ENCODE assay signal across 8 cellular contexts in the genomic region with DNA sequence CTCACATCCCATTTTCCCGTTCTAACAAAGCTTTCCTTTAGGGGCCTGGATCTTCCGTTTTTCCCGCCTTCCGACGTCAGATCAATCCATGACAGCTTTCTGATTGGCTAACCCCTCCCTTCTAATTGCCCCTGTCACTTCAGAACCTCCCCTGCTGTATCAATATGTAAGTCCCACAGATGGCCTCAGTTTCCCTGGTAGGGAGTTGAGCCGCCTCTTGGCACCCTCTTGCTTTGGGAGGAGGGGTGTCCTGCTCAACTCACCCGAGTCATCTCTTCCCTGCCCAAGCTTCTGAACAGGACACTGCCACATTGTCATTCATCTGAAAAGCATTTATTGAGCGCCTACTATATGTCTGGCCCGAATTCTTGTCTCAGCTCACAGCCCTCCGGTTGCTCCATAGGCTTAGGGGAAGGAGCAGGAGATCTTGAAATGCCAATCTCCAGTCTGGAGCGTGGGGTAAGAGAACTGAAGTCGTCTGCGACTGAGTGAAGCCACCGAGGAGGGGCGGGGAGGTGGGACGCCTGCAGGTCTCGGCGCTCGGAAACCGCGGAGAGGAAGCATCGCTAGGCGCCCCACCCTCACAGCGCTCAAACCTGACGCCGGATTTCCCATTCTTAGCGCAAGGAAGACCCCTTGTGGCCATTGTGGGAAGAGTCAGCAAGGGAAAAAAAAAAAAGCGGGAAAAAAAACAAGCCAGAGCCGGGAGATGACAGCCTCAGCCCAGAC. TPM values are rescaled to one million over a fixed set of nuclear protein-coding genes. Genes with fewer than 3 reads are reported as not detected.
DNase-seq lines count a peak whose midpoint lies in the region; ATAC-seq and TF ChIP-seq lines count a peak whose summit lies in the region.

No MANE protein-coding gene starts in this region.

- H2AFZ ChIP-seq in OCI-LY3 (ENCODE audit: low read depth, low read length), result peak overlapping the region; percentile 81

- no peaks in the 10 kb centered on the region for H3K79me2 ChIP-seq in OCI-LY3 (ENCODE audit: low read length)

- peaks cover 47% of the 10 kb centered on the region for H3K27me3 ChIP-seq in OCI-LY3 (ENCODE audit: low read depth, low read length)
- peaks cover 43 to 46% of the 10 kb centered on the region in 2 donors for H3K27me3 ChIP-seq in mucosa of rectum (ENCODE audit: control insufficient read depth in 2 of 2, insufficient read depth in 2 of 2, low read length in 2 of 2)

- H3K9me3 ChIP-seq in OCI-LY3 (ENCODE audit: insufficient read depth, low read length) (no peaks in the 10 kb centered on the region), mucosa of rectum (ENCODE audit: control insufficient read depth in 2 of 2, low read length in 2 of 2) (no peaks in the 10 kb centered on the region)

- peak; percentile 90 for DNase-seq in GDM1 (lab: John Stamatoyannopoulos, UW)
- peak; percentile 80 for DNase-seq in activated CD8-positive, alpha-beta memory T cell treated with anti-CD3 and anti-CD28 coated beads, Interleukin-2, amount 50 U/mL, for 4 hours
- DNase-seq in epithelial cell of proximal tubule (ENCODE audit: low read depth), result no peak
- DNase-seq in stimulated activated CD8-positive, alpha-beta memory T cell treated with anti-CD3 and anti-CD28 coated beads, Interleukin-4, amount 100 ng/mL, for 4 hours (ENCODE audit: low read depth in 2 of 2, low spot score in 1 of 2), result peak; percentile 48 to 68

- peak; percentile 71 for TF ChIP-seq CTCF in OCI-LY3 (IDR thresholded peaks at IDR 0.05; ENCODE audit: low read depth, low read length)
- TF ChIP-seq CTCF in epithelial cell of proximal tubule (conservative IDR thresholded peaks at IDR 0.05; ENCODE audit: low read depth, low read length), result peak; percentile 75

- H3K9ac ChIP-seq in OCI-LY3 (ENCODE audit: low read length) (peak overlapping the region; percentile 65), mucosa of rectum (ENCODE audit: low read depth in 1 of 2, low read length in 2 of 2) (peak overlapping the region in 1 of 2 donors; percentile 41)

- no peak overlapping the region for H3K27ac ChIP-seq in OCI-LY3 (ENCODE audit: low read length)
- H3K27ac ChIP-seq in mucosa of rectum (ENCODE audit: low read depth in 2 of 2, low read length in 2 of 2), result no peak overlapping the region

- H3K4me2 ChIP-seq in OCI-LY3 (ENCODE audit: low read length), result peak overlapping the region; percentile 99

- H3K4me1 ChIP-seq in OCI-LY3 (ENCODE audit: low read length), result peaks cover 35% of the 10 kb centered on the region
- peaks cover 10 to 22% of the 10 kb centered on the region in 2 donors for H3K4me1 ChIP-seq in mucosa of rectum (ENCODE audit: control insufficient read depth in 2 of 2, insufficient read depth in 2 of 2, low read length in 2 of 2)

- TF ChIP-seq EP300 in Ishikawa (IDR thresholded peaks at IDR 0.05; ENCODE audit: borderline replicate concordance), result no peak

- H3K4me3 ChIP-seq in OCI-LY3 (ENCODE audit: low read length) (peak overlapping the region; percentile 79), epithelial cell of proximal tubule (ENCODE audit: low read depth, low read length) (peak overlapping the region; percentile 48), mucosa of rectum (ENCODE audit: low read length in 2 of 2) (peak overlapping the region; percentile 20 to 62)

- no peaks in the 10 kb centered on the region for H4K20me1 ChIP-seq in OCI-LY3 (ENCODE audit: insufficient read depth, low read length)

- ATAC-seq in GM18868 (IDR thresholded peaks at IDR 0.05; ENCODE audit: unreplicated experiment), result no peak

- H3K36me3 ChIP-seq in OCI-LY3 (replicated peaks; ENCODE audit: low read depth, low read length) (no peaks in the 10 kb centered on the region), mucosa of rectum (ENCODE audit: control insufficient read depth in 2 of 2, insufficient read depth in 2 of 2, low read length in 2 of 2) (no peaks in the 10 kb centered on the region)

- peak; percentile 75 for TF ChIP-seq RAD21 in Ishikawa (IDR thresholded peaks at IDR 0.05; ENCODE audit: low read depth)

TF ChIP-seq in Ishikawa, 13 proteins besides CTCF, POLR2A, EP300 and RAD21:
- TF ChIP-seq EGR1 (IDR thresholded peaks at IDR 0.05) (no peak), TCF12 (IDR thresholded peaks at IDR 0.05; ENCODE audit: low read depth) (peak; percentile 61), CEBPB (IDR thresholded peaks at IDR 0.05) (no peak), TAF1 (IDR thresholded peaks at IDR 0.05; ENCODE audit: low read depth) (peak; percentile 25; the same call in 1 of the 2 replicates), ZBTB7A (IDR thresholded peaks at IDR 0.05; ENCODE audit: low read depth) (peak; percentile 66; the same call in 1 of the 2 replicates)
- TF ChIP-seq, protein P1, sequence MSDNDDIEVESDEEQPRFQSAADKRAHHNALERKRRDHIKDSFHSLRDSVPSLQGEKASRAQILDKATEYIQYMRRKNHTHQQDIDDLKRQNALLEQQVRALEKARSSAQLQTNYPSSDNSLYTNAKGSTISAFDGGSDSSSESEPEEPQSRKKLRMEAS (IDR thresholded peaks at IDR 0.05), result peak; percentile 88
TF ChIP-seq in Ishikawa: peak in this region for 4.

RNA-seq across cellular contexts. Expression of a gene that starts 28.0 kb away (rescaled TPM):
- total RNA-seq in epithelial cell of proximal tubule, result 44.6 and 48.0 TPM in 2 replicates
